ENCODE assay signal across 12 cellular contexts in genomic region chr9:135076143-135076875, GRCh38. TPM values are rescaled to one million over a fixed set of nuclear protein-coding genes. Genes with fewer than 3 reads are reported as not detected.
A peak's percentile ranks its signal among the peaks of the same experiment; 100 is the strongest.
DNase-seq lines count a peak whose midpoint lies in the region; ATAC-seq and TF ChIP-seq lines count a peak whose summit lies in the region.
"Had no signal": no experiment of that assay in that cellular context is flagged by ENCODE, and none has a peak within 500 bp of the region (broad histone marks: within the 10 kb centered on the region; RNA-seq: fewer than 3 reads in every experiment).

No MANE protein-coding gene starts in this region.

- POLR2A ChIA-PET in activated B cell treated with CpG ODN at 0.5 μM for 24 hours (lab: Charles Lee), result no interaction called here

- H3K4me1 ChIP-seq in iPS-18a (ENCODE audit: control insufficient read depth, low read depth, low read length), result peaks cover 6% of the 10 kb centered on the region
- H3K4me1 ChIP-seq in skeletal muscle satellite cell (ENCODE audit: control insufficient read depth, insufficient read depth, low read length), result no peaks in the 10 kb centered on the region
- H3K4me1 ChIP-seq: foreskin keratinocyte had no signal

- H3K9me3 ChIP-seq in iPS-18a (ENCODE audit: control insufficient read depth, low read depth, low read length) (no peaks in the 10 kb centered on the region), skeletal muscle satellite cell (replicated peaks; ENCODE audit: low read length) (no peaks in the 10 kb centered on the region)

- no peak overlapping the region for H3K27ac ChIP-seq in iPS-18a (ENCODE audit: low read length)
- H3K27ac ChIP-seq: foreskin keratinocyte had no signal

- H3K27ac Mint-ChIP-seq in activated B cell treated with CpG ODN at 0.5 μM for 24 hours, result no peak overlapping the region
- H3K27ac Mint-ChIP-seq in HFFc6, result no peak overlapping the region
- H3K27ac Mint-ChIP-seq: memory B cell had no signal

- H3K4me1 Mint-ChIP-seq in activated B cell treated with CpG ODN at 0.5 μM for 24 hours (no peaks in the 10 kb centered on the region), HFFc6 (ENCODE audit: low read depth) (no peaks in the 10 kb centered on the region)
- H3K4me1 Mint-ChIP-seq: memory B cell had no signal

- H3K9me3 Mint-ChIP-seq in activated B cell treated with CpG ODN at 0.5 μM for 24 hours (no peaks in the 10 kb centered on the region), HFFc6 (no peaks in the 10 kb centered on the region)
- H3K9me3 Mint-ChIP-seq: memory B cell had no signal

- TF ChIP-seq CTCF in activated B cell treated with CpG ODN at 0.5 μM for 24 hours (IDR thresholded peaks at IDR 0.05) (no peak), HFFc6 (IDR thresholded peaks at IDR 0.05) (no peak)

- peak overlapping the region; percentile 53 for H3K4me3 ChIP-seq in H7 (ENCODE audit: insufficient read depth, low read depth, low read length)
- H3K4me3 ChIP-seq in iPS-18a (ENCODE audit: low read length), result peak overlapping the region; percentile 58
- peak overlapping the region; percentile 63 for H3K4me3 ChIP-seq in skeletal muscle satellite cell (ENCODE audit: low read length)
- H3K4me3 ChIP-seq: GM12878 had no signal

- intact Hi-C loops in activated B cell treated with CpG ODN at 0.5 μM for 24 hours (cut with micrococcal nuclease), result no loop called here

- H3K36me3 Mint-ChIP-seq in activated B cell treated with CpG ODN at 0.5 μM for 24 hours (ENCODE audit: low read depth) (no peaks in the 10 kb centered on the region), HFFc6 (ENCODE audit: low read depth) (no peaks in the 10 kb centered on the region)
- H3K36me3 Mint-ChIP-seq: memory B cell had no signal

- H3K27me3 ChIP-seq in H7 (ENCODE audit: control insufficient read depth, insufficient read depth, low read length) (peaks cover 19% of the 10 kb centered on the region), iPS-18a (ENCODE audit: control insufficient read depth, insufficient read depth, low read length) (peaks cover 22% of the 10 kb centered on the region), skeletal muscle satellite cell (ENCODE audit: control insufficient read depth, insufficient read depth, low read length) (peaks cover 12% of the 10 kb centered on the region)

- no peak overlapping the region for H3K9ac ChIP-seq in iPS-18a (ENCODE audit: low read length)
- no peak overlapping the region for H3K9ac ChIP-seq in skeletal muscle satellite cell (ENCODE audit: low read depth, low read length)

- H3K4me3 Mint-ChIP-seq in activated B cell treated with CpG ODN at 0.5 μM for 24 hours (no peak overlapping the region), HFFc6 (no peak overlapping the region)
- H3K4me3 Mint-ChIP-seq: memory B cell had no signal

- ATAC-seq in activated B cell treated with CpG ODN at 0.5 μM for 24 hours (ENCODE audit: low read depth), result no peak
- ATAC-seq: foreskin keratinocyte, GM12878 had no signal

- DNase-seq in H7 (peak; percentile 77), activated B cell treated with CpG ODN at 0.5 μM for 24 hours (peak; percentile 4), RPMI8226 (no peak), HFFc6 (no peak)
- DNase-seq in activated T-cell treated with anti-CD3 and anti-CD28 coated beads, Interleukin-2, amount 50 U/mL, for 1 hour, result no peak
- DNase-seq: activated gamma-delta T cell, foreskin keratinocyte, NCI-H226 had no signal

- H3K4me2 ChIP-seq in skeletal muscle satellite cell (ENCODE audit: low read length), result peak overlapping the region; percentile 80

- H3K27me3 Mint-ChIP-seq in activated B cell treated with CpG ODN at 0.5 μM for 24 hours (peaks cover 46% of the 10 kb centered on the region), HFFc6 (ENCODE audit: insufficient read depth) (peaks cover 22% of the 10 kb centered on the region)

- H3K36me3 ChIP-seq in H7 (replicated peaks; ENCODE audit: control insufficient read depth, insufficient read depth, low read length) (no peaks in the 10 kb centered on the region), iPS-18a (ENCODE audit: control insufficient read depth, low read depth, low read length) (no peaks in the 10 kb centered on the region), skeletal muscle satellite cell (ENCODE audit: insufficient read depth, low read length) (no peaks in the 10 kb centered on the region)

- CTCF ChIA-PET in activated B cell treated with CpG ODN at 0.5 μM for 24 hours (lab: Charles Lee), result no interaction called here

RNA-seq across cellular contexts. Expression of gene OLFM1, which starts 11.2 kb away (rescaled TPM):
- total RNA-seq in H7 (2014; rRNA removed; shearing (Covaris generic)), result 42.9 and 58.2 TPM in 2 replicates
- total RNA-seq in activated B cell treated with CpG ODN at 0.5 μM for 24 hours, result not detected in 2 replicates
- total RNA-seq in skeletal muscle satellite cell (2012; rRNA removed), result 4.1 and 4.8 TPM in 2 replicates
- under 1 TPM in 2 of 6 experiments, not detected in 4; 0.07 to 0.15 TPM for total RNA-seq in HFFc6 (2021; fragmentation: NEBNext Ultra II Directional; extraction: Animal tissue kit (Norgen Biotek cat#: 25700))
- total RNA-seq: GM12878 had no signal

Comparison
In these comparisons a context has a peak if more than half of its experiments do, and no peak if none do; other contexts are left out.
1. DNase-seq: peak in H7 (single experiment) and activated B cell treated with CpG ODN at 0.5 μM for 24 hours (single experiment); none in activated T-cell treated with anti-CD3 and anti-CD28 coated beads, Interleukin-2, amount 50 U/mL, for 1 hour (single experiment), RPMI8226 (single experiment) and HFFc6 (single experiment).
2. RNA of gene OLFM1, which starts 11.2 kb away (total RNA-seq): 42.9 to 58.2 TPM in H7; 0.07 to 0.15 TPM in HFFc6 and not detected in activated B cell treated with CpG ODN at 0.5 μM for 24 hours; every median in the first group is over 10 times any median in the second.
3. Peak in every context shown above with its lines, with median percentiles within 50 percentile points of each other: H3K4me3 ChIP-seq.